In genomic region chr12:130144256-130144655, GRCh38 we compare ENCODE assay signal across 33 cellular contexts. TPM values are rescaled to one million over a fixed set of nuclear protein-coding genes. Genes with fewer than 3 reads are reported as not detected.
"Had no signal": no experiment of that assay in that cellular context is flagged by ENCODE, and none has a peak within 500 bp of the region (broad histone marks: within the 10 kb centered on the region; RNA-seq: fewer than 3 reads in every experiment).

No MANE protein-coding gene starts in this region.

- H3K9me3 ChIP-seq: ovary, prostate gland, right lobe of liver, sigmoid colon, suprapubic skin, testis, tibial artery, transverse colon, upper lobe of right lung, uterus had no signal

- H3K27me3 ChIP-seq: ovary, right lobe of liver, testis, transverse colon, upper lobe of right lung, uterus had no signal

- FAIRE-seq: small intestine had no signal

- H3K27me3 Mint-ChIP-seq: stimulated activated memory B cell treated with anti-CD40 and anti-IgM and Interleukin-4, amounts not matched to agents 10 μg/mL and 1 μg/mL and 100 μg/mL, for 72 hours had no signal

- H3K36me3 Mint-ChIP-seq: naive B cell; naive thymus-derived CD8-positive, alpha-beta T cell; natural killer cell treated with Interleukin-12 subunit alpha and Interleukin-12 subunit beta and Interleukin-15 and Interleukin-18, amount 100 ng/mL, for 72 hours; stimulated activated memory B cell treated with anti-CD40 and anti-IgM and Interleukin-4, amounts not matched to agents 10 μg/mL and 1 μg/mL and 100 μg/mL, for 72 hours; type B pancreatic cell had no signal

- H3K4me1 Mint-ChIP-seq: naive B cell; naive thymus-derived CD8-positive, alpha-beta T cell; neural crest cell; stimulated activated memory B cell treated with anti-CD40 and anti-IgM and Interleukin-4, amounts not matched to agents 10 μg/mL and 1 μg/mL and 100 μg/mL, for 72 hours; stimulated activated naive CD8-positive, alpha-beta T cell treated with anti-CD3 and anti-CD28 coated beads, Interleukin-15, amount 100 ng/mL, for 72 hours had no signal

- H3K36me3 ChIP-seq: ovary, prostate gland, right lobe of liver, sigmoid colon, suprapubic skin, tibial artery, transverse colon, upper lobe of right lung, uterus had no signal

- H3K9me3 Mint-ChIP-seq: naive B cell; natural killer cell treated with Interleukin-12 subunit alpha and Interleukin-12 subunit beta and Interleukin-15 and Interleukin-18, amount 100 ng/mL, for 72 hours; nephron progenitor cell; neural crest cell; stimulated activated naive CD8-positive, alpha-beta T cell treated with anti-CD3 and anti-CD28 coated beads, Interleukin-15, amount 100 ng/mL, for 72 hours; type B pancreatic cell had no signal

- H3K4me1 ChIP-seq: parathyroid adenoma, prostate gland, right lobe of liver, sigmoid colon, testis, tibial artery, transverse colon, upper lobe of right lung, uterus had no signal

- H3K27ac Mint-ChIP-seq: naive B cell; naive thymus-derived CD8-positive, alpha-beta T cell; natural killer cell treated with Interleukin-12 subunit alpha and Interleukin-12 subunit beta and Interleukin-15 and Interleukin-18, amount 100 ng/mL, for 72 hours; nephron progenitor cell; stimulated activated memory B cell treated with anti-CD40 and anti-IgM and Interleukin-4, amounts not matched to agents 10 μg/mL and 1 μg/mL and 100 μg/mL, for 72 hours; stimulated activated naive CD8-positive, alpha-beta T cell treated with anti-CD3 and anti-CD28 coated beads, Interleukin-15, amount 100 ng/mL, for 72 hours; type B pancreatic cell had no signal

- DNase-seq: naive B cell; naive thymus-derived CD8-positive, alpha-beta T cell; nephron progenitor cell; occipital lobe; ovary; retina; right cardiac atrium; right lobe of liver; sigmoid colon; small intestine; stimulated activated CD4-positive, alpha-beta T cell treated with anti-CD3 and anti-CD28 coated beads, Interleukin-12 subunit alpha, Interleukin-12 subunit beta, amount 100 ng/mL, for 4 hours; stimulated activated CD4-positive, alpha-beta T cell treated with anti-CD3 and anti-CD28 coated beads, Interleukin-1b, Interleukin-23, amount 100 ng/mL, for 48 hours; stimulated activated CD4-positive, alpha-beta T cell treated with anti-CD3 and anti-CD28 coated beads, Interleukin-4, amount 100 ng/mL, for 1 hour; stimulated activated CD4-positive, alpha-beta T cell treated with anti-CD3 and anti-CD28 coated beads, Interleukin-4, amount 100 ng/mL, for 4 hours; stimulated activated CD8-positive, alpha-beta memory T cell treated with anti-CD3 and anti-CD28 coated beads, Interleukin-4, amount 100 ng/mL, for 48 hours; stimulated activated naive CD4-positive, alpha-beta T cell; stimulated activated naive CD8-positive, alpha-beta T cell treated with anti-CD3 and anti-CD28 coated beads, Interleukin-15, amount 100 ng/mL, for 72 hours; stimulated activated naive CD8-positive, alpha-beta T cell treated with anti-CD3 and anti-CD28 coated beads, Interleukin-15, Interleukin-2, amounts not matched to agents 100 U/mL and 50 U/mL, for 24 hours; substantia nigra; testis; tibial artery; transverse colon; upper lobe of right lung; uterus had no signal

- H3K4me3 ChIP-seq: ovary, prostate gland, right lobe of liver, sigmoid colon, suprapubic skin, testis, tibial artery, transverse colon, upper lobe of right lung, uterus had no signal

- ATAC-seq: naive thymus-derived CD8-positive, alpha-beta T cell; natural killer cell treated with Interleukin-12 subunit alpha and Interleukin-12 subunit beta and Interleukin-15 and Interleukin-18, amount 100 ng/mL, for 72 hours; right cardiac atrium; right lobe of liver; stimulated activated memory B cell treated with anti-CD40 and anti-IgM and Interleukin-4, amounts not matched to agents 10 μg/mL and 1 μg/mL and 100 μg/mL, for 72 hours; stimulated activated naive CD8-positive, alpha-beta T cell treated with anti-CD3 and anti-CD28 coated beads, Interleukin-15, amount 100 ng/mL, for 72 hours; stimulated activated naive CD8-positive, alpha-beta T cell treated with anti-CD3 and anti-CD28 coated beads, Interleukin-15, Interleukin-2, amounts not matched to agents 100 U/mL and 50 U/mL, for 24 hours; upper lobe of right lung had no signal

- H3K4me3 Mint-ChIP-seq: naive B cell; naive thymus-derived CD8-positive, alpha-beta T cell; natural killer cell treated with Interleukin-12 subunit alpha and Interleukin-12 subunit beta and Interleukin-15 and Interleukin-18, amount 100 ng/mL, for 72 hours; nephron progenitor cell; neural crest cell; stimulated activated memory B cell treated with anti-CD40 and anti-IgM and Interleukin-4, amounts not matched to agents 10 μg/mL and 1 μg/mL and 100 μg/mL, for 72 hours; stimulated activated naive CD8-positive, alpha-beta T cell treated with anti-CD3 and anti-CD28 coated beads, Interleukin-15, amount 100 ng/mL, for 72 hours; type B pancreatic cell had no signal

- H3K27ac ChIP-seq: ovary, parathyroid adenoma, prostate gland, right lobe of liver, sigmoid colon, suprapubic skin, testis, tibial artery, transverse colon, upper lobe of right lung, uterus had no signal

RNA-seq across cellular contexts. Expression of gene FZD10, which starts 18.0 kb away (rescaled TPM):
- total RNA-seq: naive thymus-derived CD8-positive, alpha-beta T cell; natural killer cell treated with Interleukin-12 subunit alpha and Interleukin-12 subunit beta and Interleukin-15 and Interleukin-18, amount 100 ng/mL, for 72 hours; osteoblast; pulmonary artery endothelial cell; right lobe of liver had no signal
